In genomic region chr2:238285653-238286082, GRCh38 we compare ENCODE assay signal across 9 cellular contexts. TPM values are rescaled to one million over a fixed set of nuclear protein-coding genes. Genes with fewer than 3 reads are reported as not detected.
A peak's percentile ranks its signal among the peaks of the same experiment; 100 is the strongest.
DNase-seq lines count a peak whose midpoint lies in the region; ATAC-seq and TF ChIP-seq lines count a peak whose summit lies in the region.
"Had no signal": no experiment of that assay in that cellular context is flagged by ENCODE, and none has a peak within 500 bp of the region (broad histone marks: within the 10 kb centered on the region; RNA-seq: fewer than 3 reads in every experiment).

No MANE protein-coding gene starts in this region.

- no peak overlapping the region for H3K27ac Mint-ChIP-seq in activated CD8-positive, alpha-beta T cell treated with anti-CD3 and anti-CD28 coated beads, Interleukin-2, amount 10 ng/mL, durations not matched to agents 7 days and 5 days

- dilution Hi-C loops in mammary epithelial cell (cut with HindIII; ENCODE audit: low sequenced_read_pairs), result no loop called here

- intact Hi-C loops in mammary epithelial cell (cut with micrococcal nuclease), result loop anchor here (1.0 to 5.0 kb wide), 3 partner anchors 18 to 593 kb away; no protein-coding TSS in a partner anchor

- peak overlapping the region; percentile 4 to 32 (median 14) for H3K4me3 ChIP-seq in mammary epithelial cell (replicated peaks in 1 of 3; ENCODE audit: insufficient read depth in 1 of 3, low read depth in 2 of 3, low read length in 3 of 3)
- peak overlapping the region; percentile 92 for H3K4me3 ChIP-seq in thoracic aorta

- H3K79me2 ChIP-seq in mammary epithelial cell (ENCODE audit: insufficient read depth, low read length), result peaks cover 58% of the 10 kb centered on the region

- H3K9me3 Mint-ChIP-seq in activated CD8-positive, alpha-beta T cell treated with anti-CD3 and anti-CD28 coated beads, Interleukin-2, amount 10 ng/mL, durations not matched to agents 7 days and 5 days (ENCODE audit: insufficient read depth), result no peaks in the 10 kb centered on the region
- H3K9me3 Mint-ChIP-seq: CD4-positive, CD25-positive, alpha-beta regulatory T cell had no signal

- H3K4me1 Mint-ChIP-seq in activated CD8-positive, alpha-beta T cell treated with anti-CD3 and anti-CD28 coated beads, Interleukin-2, amount 10 ng/mL, durations not matched to agents 7 days and 5 days (ENCODE audit: low read depth), result peaks cover 43% of the 10 kb centered on the region

- no peak overlapping the region for H3K4me3 Mint-ChIP-seq in activated CD8-positive, alpha-beta T cell treated with anti-CD3 and anti-CD28 coated beads, Interleukin-2, amount 10 ng/mL, durations not matched to agents 7 days and 5 days

- no TSS peak for BruUV-seq in mammary epithelial cell (replicated peaks; lab: Mats Ljungman, UMichigan)

- H2AFZ ChIP-seq in mammary epithelial cell (ENCODE audit: low read depth, low read length), result no peak overlapping the region

- H3K9me3 ChIP-seq in mammary epithelial cell (replicated peaks; ENCODE audit: insufficient read depth, low read length) (no peaks in the 10 kb centered on the region), thoracic aorta (no peaks in the 10 kb centered on the region)

- POLR2A ChIA-PET in activated CD8-positive, alpha-beta T cell treated with anti-CD3 and anti-CD28 coated beads, Interleukin-2, amount 10 ng/mL, durations not matched to agents 7 days and 5 days (lab: Charles Lee), result no interaction called here

- WGBS in mammary epithelial cell (ENCODE audit: low coverage, missing lambda C conversion rate), result 8% methylated on average over 7 of the region's 7 CpGs

- H3K27me3 Mint-ChIP-seq in activated CD8-positive, alpha-beta T cell treated with anti-CD3 and anti-CD28 coated beads, Interleukin-2, amount 10 ng/mL, durations not matched to agents 7 days and 5 days (ENCODE audit: low read depth), result no peaks in the 10 kb centered on the region
- H3K27me3 Mint-ChIP-seq: CD4-positive, CD25-positive, alpha-beta regulatory T cell had no signal

- ATAC-seq in thoracic aorta (ENCODE audit: insufficient number of reproducible peaks, low FRiP score, low read depth) (peak; percentile 51), HG03095 (IDR thresholded peaks at IDR 0.05; ENCODE audit: unreplicated experiment) (no peak)
- no peak for ATAC-seq in activated CD8-positive, alpha-beta T cell treated with anti-CD3 and anti-CD28 coated beads, Interleukin-2, amount 10 ng/mL, durations not matched to agents 7 days and 5 days

- peak overlapping the region; percentile 98 for H3K9ac ChIP-seq in mammary epithelial cell (ENCODE audit: insufficient read depth, low read length)

- peaks cover 49% of the 10 kb centered on the region for H3K4me1 ChIP-seq in mammary epithelial cell (ENCODE audit: insufficient read depth, low read length)
- H3K4me1 ChIP-seq in thoracic aorta (ENCODE audit: control insufficient read depth in 1 of 2, low read depth in 2 of 2), result peaks cover 16 to 69% of the 10 kb centered on the region in 2 donors

- H3K36me3 ChIP-seq in mammary epithelial cell (ENCODE audit: insufficient read depth, low read length) (no peaks in the 10 kb centered on the region), thoracic aorta (no peaks in the 10 kb centered on the region)

- TF ChIP-seq CTCF in mammary epithelial cell (conservative IDR thresholded peaks at IDR 0.05 in 1 of 2, IDR thresholded peaks at IDR 0.05 in 1 of 2; ENCODE audit: extremely low read depth in 1 of 2, insufficient read depth in 1 of 2, low read depth in 1 of 2, low read length in 2 of 2) (no peak), thoracic aorta (IDR thresholded peaks at IDR 0.05) (no peak)

- peak overlapping the region; percentile 97 for H3K4me2 ChIP-seq in mammary epithelial cell (ENCODE audit: insufficient read depth, low read depth, low read length)

- DNase-seq in NCI-H146 (lab: John Stamatoyannopoulos, UW) (peak; percentile 49), NCI-H146 treated with DMSO at 0.1 percent for 48 hours (lab: John Stamatoyannopoulos, UW; ENCODE audit: unreplicated experiment) (no peak), mammary epithelial cell (peak; percentile 96), left kidney (ENCODE audit: low read depth, low spot score) (peak; percentile 90), thoracic aorta (ENCODE audit: low spot score) (peak; percentile 89)
- DNase-seq in effector CD4-positive, alpha-beta T cell, result no peak
- no peak for DNase-seq in activated CD8-positive, alpha-beta T cell treated with anti-CD3 and anti-CD28 coated beads, Interleukin-2, amount 10 ng/mL, durations not matched to agents 7 days and 5 days
- DNase-seq: CD4-positive, CD25-positive, alpha-beta regulatory T cell had no signal

- no peaks in the 10 kb centered on the region for H4K20me1 ChIP-seq in mammary epithelial cell (ENCODE audit: insufficient read depth, low read length)

- in situ Hi-C loops in mammary epithelial cell (cut with MboI; ENCODE audit: low sequenced_read_pairs in 2 of 2), result loop anchor here in 1 of 2 donors (10.0 kb wide), 1 partner anchor 149 kb away; no protein-coding TSS in a partner anchor

- H3K36me3 Mint-ChIP-seq in activated CD8-positive, alpha-beta T cell treated with anti-CD3 and anti-CD28 coated beads, Interleukin-2, amount 10 ng/mL, durations not matched to agents 7 days and 5 days (ENCODE audit: low read depth), result no peaks in the 10 kb centered on the region

- H3K27me3 ChIP-seq in mammary epithelial cell (ENCODE audit: insufficient read depth, low read length) (no peaks in the 10 kb centered on the region), thoracic aorta (replicated peaks; ENCODE audit: insufficient read depth) (no peaks in the 10 kb centered on the region)

- H3K27ac ChIP-seq in mammary epithelial cell (ENCODE audit: insufficient read depth, low read depth, low read length), result peak overlapping the region; percentile 99
- peak overlapping the region; percentile 98 to 99 for H3K27ac ChIP-seq in thoracic aorta

- CTCF ChIA-PET in mammary epithelial cell (lab: Charles Lee; ENCODE audit: low non-redundant PET), result interaction anchor here (0.6 kb wide), 1 partner anchor 335 kb away, joined by 5 read pairs; no protein-coding TSS in a partner anchor
- CTCF ChIA-PET in activated CD8-positive, alpha-beta T cell treated with anti-CD3 and anti-CD28 coated beads, Interleukin-2, amount 10 ng/mL, durations not matched to agents 7 days and 5 days (lab: Charles Lee), result interaction anchor here (4.3 kb wide), 1 partner anchor 22 kb away, joined by 19 read pairs; no protein-coding TSS in a partner anchor

RNA-seq across cellular contexts. Expression of gene PER2, which starts 2.7 kb away (rescaled TPM):
- total RNA-seq in mammary epithelial cell (1 to 10 TPM; 6.3 to 7.8 TPM), thoracic aorta (10 to 100 TPM; 14.2 to 26.2 TPM)
- 2.1 TPM for polyA plus RNA-seq in mammary epithelial cell
- polyA minus RNA-seq in mammary epithelial cell, result 11.2 TPM
- total RNA-seq in activated CD8-positive, alpha-beta T cell treated with anti-CD3 and anti-CD28 coated beads, Interleukin-2, amount 10 ng/mL, durations not matched to agents 7 days and 5 days, result 10 to 100 TPM; 14.6 to 17.6 TPM

RNA-seq across cellular contexts. Expression of gene TRAF3IP1, which starts 34.6 kb away (rescaled TPM):
- 10 to 100 TPM in 1 of 2 donors, 1 to 10 TPM in 1; 7.0 to 18.1 TPM for total RNA-seq in mammary epithelial cell
- 4.9 TPM for polyA plus RNA-seq in mammary epithelial cell
- 8.7 TPM for polyA minus RNA-seq in mammary epithelial cell
- 10 to 100 TPM; 19.4 to 23.7 TPM for total RNA-seq in thoracic aorta
- total RNA-seq in activated CD8-positive, alpha-beta T cell treated with anti-CD3 and anti-CD28 coated beads, Interleukin-2, amount 10 ng/mL, durations not matched to agents 7 days and 5 days, result 1 to 10 TPM; 7.1 to 7.5 TPM

RNA-seq across cellular contexts. Expression of gene HES6, which starts 45.8 kb away (rescaled TPM):
- total RNA-seq in mammary epithelial cell (1 to 10 TPM; 1.2 to 5.0 TPM), thoracic aorta (10 to 100 TPM in 1 of 2 donors, 1 to 10 TPM in 1; 2.5 to 12.3 TPM)
- 2.1 TPM for polyA plus RNA-seq in mammary epithelial cell
- polyA minus RNA-seq in mammary epithelial cell, result not detected
- 1 to 10 TPM; 4.7 to 4.8 TPM for total RNA-seq in activated CD8-positive, alpha-beta T cell treated with anti-CD3 and anti-CD28 coated beads, Interleukin-2, amount 10 ng/mL, durations not matched to agents 7 days and 5 days

Comparison
In these comparisons a context has a peak if more than half of its experiments do, and no peak if none do; other contexts are left out.
1. DNase-seq: peak in NCI-H146 (single experiment), mammary epithelial cell (single experiment), left kidney (single experiment) and thoracic aorta (single experiment); none in NCI-H146 treated with DMSO at 0.1 percent for 48 hours (single experiment), effector CD4-positive, alpha-beta T cell (single experiment) and activated CD8-positive, alpha-beta T cell treated with anti-CD3 and anti-CD28 coated beads, Interleukin-2, amount 10 ng/mL, durations not matched to agents 7 days and 5 days (single experiment).